Comparison of ENCODE assay signal across 18 cellular contexts in genomic region chr17:1505586-1505985, GRCh38.
"Had no signal": no experiment of that assay in that cellular context is flagged by ENCODE, and none has a peak within 500 bp of the region (broad histone marks: within the 10 kb centered on the region; RNA-seq: fewer than 3 reads in every experiment).

No MANE protein-coding gene starts in this region.

- H3K4me1 ChIP-seq: testis had no signal

- H3K36me3 Mint-ChIP-seq: natural killer cell had no signal

- H3K27me3 ChIP-seq: hepatocyte, testis had no signal

- H2AFZ ChIP-seq: hepatocyte had no signal

- H3K4me3 ChIP-seq: hepatocyte, psoas muscle, testis had no signal

- H3K27ac Mint-ChIP-seq: activated CD4-positive, alpha-beta T cell treated with anti-CD3 and anti-CD28 coated beads, Interleukin-2, amount 10 ng/mL, durations not matched to agents 24 days and 14 days; activated CD8-positive, alpha-beta T cell treated with anti-CD3 and anti-CD28 coated beads, Interleukin-2, amount 10 ng/mL, durations not matched to agents 7 days and 5 days; activated naive CD8-positive, alpha-beta T cell treated with anti-CD3 and anti-CD28 coated beads, Interleukin-2, amount 10 ng/mL, durations not matched to agents 7 days and 5 days; memory B cell; natural killer cell had no signal

- DNase-seq: activated CD4-positive, alpha-beta T cell treated with anti-CD3 and anti-CD28 coated beads, Interleukin-2, amount 10 ng/mL, durations not matched to agents 24 days and 14 days; activated CD4-positive, CD25-positive, alpha-beta regulatory T cell; activated CD8-positive, alpha-beta memory T cell treated with anti-CD3 and anti-CD28 coated beads, Interleukin-2, amount 50 U/mL, for 4 hours; activated CD8-positive, alpha-beta T cell treated with anti-CD3 and anti-CD28 coated beads, Interleukin-2, amount 10 ng/mL, durations not matched to agents 7 days and 5 days; activated gamma-delta T cell treated with Interleukin-2 at 50 U/mL for 16 hours; activated naive CD8-positive, alpha-beta T cell treated with anti-CD3 and anti-CD28 coated beads, Interleukin-2, amount 10 ng/mL, durations not matched to agents 7 days and 5 days; activated T-cell treated with anti-CD3 and anti-CD28 coated beads, Interleukin-2, amount 50 U/mL, for 48 hours; anterior cingulate cortex; islet precursor cell; natural killer cell; occipital lobe; psoas muscle; stimulated activated naive CD8-positive, alpha-beta T cell treated with anti-CD3 and anti-CD28 coated beads, Interleukin-15, amount 100 ng/mL, for 72 hours; T-helper 2 cell; testis had no signal

- H3K9me3 ChIP-seq: psoas muscle, testis had no signal

- H3K4me2 ChIP-seq: hepatocyte had no signal

- ATAC-seq: activated CD8-positive, alpha-beta T cell treated with anti-CD3 and anti-CD28 coated beads, Interleukin-2, amount 10 ng/mL, durations not matched to agents 7 days and 5 days; psoas muscle; sciatic nerve; stimulated activated naive CD8-positive, alpha-beta T cell treated with anti-CD3 and anti-CD28 coated beads, Interleukin-15, amount 100 ng/mL, for 72 hours had no signal

- H3K9me3 Mint-ChIP-seq: activated CD4-positive, alpha-beta T cell treated with anti-CD3 and anti-CD28 coated beads, Interleukin-2, amount 10 ng/mL, durations not matched to agents 24 days and 14 days; activated naive CD8-positive, alpha-beta T cell treated with anti-CD3 and anti-CD28 coated beads, Interleukin-2, amount 10 ng/mL, durations not matched to agents 7 days and 5 days; memory B cell; natural killer cell; stimulated activated naive CD8-positive, alpha-beta T cell treated with anti-CD3 and anti-CD28 coated beads, Interleukin-15, amount 100 ng/mL, for 72 hours had no signal

- H3K27me3 Mint-ChIP-seq: activated CD4-positive, alpha-beta T cell treated with anti-CD3 and anti-CD28 coated beads, Interleukin-2, amount 10 ng/mL, durations not matched to agents 24 days and 14 days; activated naive CD8-positive, alpha-beta T cell treated with anti-CD3 and anti-CD28 coated beads, Interleukin-2, amount 10 ng/mL, durations not matched to agents 7 days and 5 days; memory B cell; stimulated activated naive CD8-positive, alpha-beta T cell treated with anti-CD3 and anti-CD28 coated beads, Interleukin-15, amount 100 ng/mL, for 72 hours had no signal

- H3K4me3 Mint-ChIP-seq: activated CD4-positive, alpha-beta T cell treated with anti-CD3 and anti-CD28 coated beads, Interleukin-2, amount 10 ng/mL, durations not matched to agents 24 days and 14 days; activated CD8-positive, alpha-beta T cell treated with anti-CD3 and anti-CD28 coated beads, Interleukin-2, amount 10 ng/mL, durations not matched to agents 7 days and 5 days; activated naive CD8-positive, alpha-beta T cell treated with anti-CD3 and anti-CD28 coated beads, Interleukin-2, amount 10 ng/mL, durations not matched to agents 7 days and 5 days; memory B cell; natural killer cell; stimulated activated naive CD8-positive, alpha-beta T cell treated with anti-CD3 and anti-CD28 coated beads, Interleukin-15, amount 100 ng/mL, for 72 hours had no signal

- H3K27ac ChIP-seq: hepatocyte, psoas muscle, testis had no signal
